ENCODE assay signal across 9 cellular contexts in genomic region chr1:39213511-39214002, GRCh38. TPM values are rescaled to one million over a fixed set of nuclear protein-coding genes. Genes with fewer than 3 reads are reported as not detected.
DNase-seq lines count a peak whose midpoint lies in the region; ATAC-seq and TF ChIP-seq lines count a peak whose summit lies in the region.
"Had no signal": no experiment of that assay in that cellular context is flagged by ENCODE, and none has a peak within 500 bp of the region (broad histone marks: within the 10 kb centered on the region; RNA-seq: fewer than 3 reads in every experiment).

No MANE protein-coding gene starts in this region.

- peaks cover 10% of the 10 kb centered on the region for H3K79me2 ChIP-seq in trophoblast cell (ENCODE audit: control insufficient read depth, insufficient read depth, low read length, poor library complexity)

- H3K36me3 ChIP-seq in Panc1 (ENCODE audit: control insufficient read depth, insufficient read depth, low read length) (no peaks in the 10 kb centered on the region), trophoblast cell (ENCODE audit: control insufficient read depth in 1 of 2, insufficient read depth in 2 of 2, low read length in 2 of 2) (no peaks in the 10 kb centered on the region), SJCRH30 (no peaks in the 10 kb centered on the region)

- intact Hi-C loops in CD4-positive, alpha-beta T cell (cut with DNase I, micrococcal nuclease), result loop anchor here in 1 of 2 experiments (1.0 to 2.0 kb wide), 3 partner anchors 8 to 17 kb away; no protein-coding TSS in a partner anchor
- intact Hi-C loops in Panc1 (cut with micrococcal nuclease; ENCODE audit: unreplicated experiment), result no loop called here

- H3K4me1 Mint-ChIP-seq in CD4-positive, alpha-beta T cell (ENCODE audit: low read depth), result peaks cover 60% of the 10 kb centered on the region

- no peaks in the 10 kb centered on the region for H3K27me3 Mint-ChIP-seq in CD4-positive, alpha-beta T cell

- H3K79me1 ChIP-seq in trophoblast cell (ENCODE audit: low read length), result peaks cover 18% of the 10 kb centered on the region

- H3K27ac ChIP-seq in CD4-positive, alpha-beta T cell (ENCODE audit: low read depth, low read length), result no peak overlapping the region
- H3K27ac ChIP-seq in Panc1 (ENCODE audit: low read length) (peak overlapping the region; percentile 76), epithelial cell of prostate (peak overlapping the region; percentile 65), trophoblast cell (ENCODE audit: low read depth, low read length) (peak overlapping the region; percentile 98), SJCRH30 (no peak overlapping the region)
- H3K27ac ChIP-seq: SK-N-MC had no signal

- H3K4me3 Mint-ChIP-seq in CD4-positive, alpha-beta T cell, result peak overlapping the region; percentile 89

- in situ Hi-C loops in Panc1 (cut with HindIII; ENCODE audit: low pct_unique_long_range_greater_than_20kb, low sequenced_read_pairs), result no loop called here

- H2BK120ac ChIP-seq in trophoblast cell (ENCODE audit: insufficient read depth, low read length, poor library complexity), result no peak overlapping the region

- H3K9me3 Mint-ChIP-seq in CD4-positive, alpha-beta T cell, result peaks cover 3% of the 10 kb centered on the region

- H3K27me3 ChIP-seq in CD4-positive, alpha-beta T cell (ENCODE audit: control insufficient read depth, insufficient read depth, low read length), result no peaks in the 10 kb centered on the region
- H3K27me3 ChIP-seq in Panc1 (ENCODE audit: control insufficient read depth, insufficient read depth, low read length), result no peaks in the 10 kb centered on the region
- no peaks in the 10 kb centered on the region for H3K27me3 ChIP-seq in trophoblast cell (ENCODE audit: insufficient read depth, low read length)
- no peaks in the 10 kb centered on the region for H3K27me3 ChIP-seq in SJCRH30

- H3K4me1 ChIP-seq in Panc1 (ENCODE audit: control insufficient read depth, insufficient read depth, low read length) (peaks cover 35% of the 10 kb centered on the region), trophoblast cell (ENCODE audit: control insufficient read depth in 1 of 2, insufficient read depth in 2 of 2, low read length in 2 of 2) (peaks cover 21 to 25% of the 10 kb centered on the region in 2 experiments), SJCRH30 (0 out of 2 replicates have a peak, but pooled peaks cover 7% of the 10 kb centered on the region)

- H3K9me3 ChIP-seq in CD4-positive, alpha-beta T cell (ENCODE audit: control insufficient read depth, low read length), result no peaks in the 10 kb centered on the region
- no peaks in the 10 kb centered on the region for H3K9me3 ChIP-seq in Panc1 (ENCODE audit: control insufficient read depth, insufficient read depth, low read depth, low read length)
- H3K9me3 ChIP-seq in trophoblast cell (ENCODE audit: insufficient read depth, low read depth, low read length), result peaks cover 2% of the 10 kb centered on the region
- no peaks in the 10 kb centered on the region for H3K9me3 ChIP-seq in SJCRH30 (replicated peaks)

- no peak overlapping the region for H4K12ac ChIP-seq in trophoblast cell (ENCODE audit: low read depth, low read length)

- H3K23ac ChIP-seq in trophoblast cell (ENCODE audit: low read length), result no peak overlapping the region

- no peak overlapping the region for H3K14ac ChIP-seq in trophoblast cell (ENCODE audit: low read length)

- peak overlapping the region; percentile 52 for H3K4me2 ChIP-seq in trophoblast cell (ENCODE audit: low read length)

- no peak overlapping the region for H2AK5ac ChIP-seq in trophoblast cell (ENCODE audit: low read length)

- BruUV-seq in Panc1 (replicated peaks; lab: Mats Ljungman, UMichigan), result no TSS peak

- peak overlapping the region; percentile 6 for H2BK12ac ChIP-seq in trophoblast cell (ENCODE audit: low read length)

- H3K4me3 ChIP-seq in Panc1 (ENCODE audit: low read depth in 2 of 2, low read length in 2 of 2), result no peak overlapping the region
- no peak overlapping the region for H3K4me3 ChIP-seq in trophoblast cell (ENCODE audit: low read depth, low read length)
- no peak overlapping the region for H3K4me3 ChIP-seq in SJCRH30
- H3K4me3 ChIP-seq: SK-N-MC had no signal

- peak overlapping the region; percentile 53 for H2BK5ac ChIP-seq in trophoblast cell (ENCODE audit: low read depth, low read length, poor library complexity)

- peaks cover 9% of the 10 kb centered on the region for H3K36me3 Mint-ChIP-seq in CD4-positive, alpha-beta T cell (ENCODE audit: low read depth)

- POLR2A ChIA-PET in CD4-positive, alpha-beta T cell (lab: Charles Lee), result interaction anchor here (0.6 to 3.9 kb wide), 2 partner anchors 11 to 20 kb away, joined by 3 to 47 read pairs; no protein-coding TSS in a partner anchor
- POLR2A ChIA-PET in Panc1 (lab: Charles Lee), result interaction anchor here (0.5 kb wide), 1 partner anchor 94 kb away, joined by 11 read pairs; no protein-coding TSS in a partner anchor

- H3K4ac ChIP-seq in trophoblast cell (ENCODE audit: low read depth, low read length), result no peak overlapping the region

- CTCF ChIA-PET in CD4-positive, alpha-beta T cell (lab: Charles Lee), result interaction anchor here (4.2 to 4.6 kb wide), 3 partner anchors 9 to 29 kb away, joined by 28 to 42 read pairs (median 28); partner anchors contain the start of gene MACF1
- CTCF ChIA-PET in Panc1 (lab: Charles Lee), result no interaction called here

- DNase-seq in CD4-positive, alpha-beta T cell, result no peak
- DNase-seq in Panc1 (ENCODE audit: low read depth, low spot score) (no peak), epithelial cell of prostate (ENCODE audit: low read depth, low spot score) (no peak), trophoblast cell (peak; percentile 71 to 87), NCI-H1105 treated with DMSO at 0.1 percent for 48 hours (lab: John Stamatoyannopoulos, UW) (no peak), SJCRH30 (no peak)
- DNase-seq in stimulated activated CD4-positive, alpha-beta T cell treated with anti-CD3 and anti-CD28 coated beads, Interleukin-1b, Interleukin-23, amount 100 ng/mL, for 48 hours, result no peak

- H4K8ac ChIP-seq in trophoblast cell (ENCODE audit: low read depth, low read length), result no peak overlapping the region

- WGBS in trophoblast cell (ENCODE audit: extremely low coverage, insufficient coverage, insufficient read length), result no CpG with 5 or more reads among the region's 7 CpGs

- peak overlapping the region; percentile 89 for H3K27ac Mint-ChIP-seq in CD4-positive, alpha-beta T cell

- H3K18ac ChIP-seq in trophoblast cell (ENCODE audit: low read length), result no peak overlapping the region

- no peak for ATAC-seq in CD4-positive, alpha-beta T cell (ENCODE audit: poor library complexity)
- 0 out of 2 replicates have a peak, but pooled peaks have one; percentile 38 for ATAC-seq in Panc1
- ATAC-seq in GM21619 (IDR thresholded peaks at IDR 0.05; ENCODE audit: unreplicated experiment), result no peak

- no peak for TF ChIP-seq CTCF in CD4-positive, alpha-beta T cell (IDR thresholded peaks at IDR 0.05)
- no peak for TF ChIP-seq CTCF in Panc1 (IDR thresholded peaks at IDR 0.05)

- H4K91ac ChIP-seq in trophoblast cell (ENCODE audit: low read depth, low read length), result peak overlapping the region; percentile 20

- H2AFZ ChIP-seq in trophoblast cell (ENCODE audit: insufficient read depth, low read length, poor library complexity), result no peak overlapping the region

- no peak overlapping the region for H3K9ac ChIP-seq in trophoblast cell (ENCODE audit: low read length)

RNA-seq across cellular contexts. Expression of gene MACF1, which starts 9.1 kb away (rescaled TPM):
- total RNA-seq in CD4-positive, alpha-beta T cell, result 100 to 1,000 TPM; 248 to 252 TPM
- total RNA-seq in Panc1 (2021; ENCODE audit: unreplicated experiment), result 413 TPM
- polyA plus RNA-seq in Panc1 (2012; ENCODE audit: insufficient read length), result 162 TPM
- polyA plus RNA-seq in trophoblast cell (2013), result 51.7 and 53.8 TPM in 2 replicates
- total RNA-seq in SJCRH30 (2014; rRNA removed; shearing (Covaris generic)), result 160 and 172 TPM in 2 replicates

Comparison
In these comparisons a context has a peak if more than half of its experiments do, and no peak if none do; other contexts are left out.
1. DNase-seq: peak in trophoblast cell (2 of 2); none in CD4-positive, alpha-beta T cell (0 of 10), Panc1 (single experiment), epithelial cell of prostate (single experiment), NCI-H1105 treated with DMSO at 0.1 percent for 48 hours (single experiment), SJCRH30 (0 of 2) and stimulated activated CD4-positive, alpha-beta T cell treated with anti-CD3 and anti-CD28 coated beads, Interleukin-1b, Interleukin-23, amount 100 ng/mL, for 48 hours (single experiment).
2. H3K27ac ChIP-seq: peak in Panc1 (single experiment), epithelial cell of prostate (single experiment) and trophoblast cell (single experiment); none in CD4-positive, alpha-beta T cell (single experiment) and SJCRH30 (single experiment).